Comparison of ENCODE assay signal across 8 cellular contexts in genomic region chr9:127869310-127870152, GRCh38. TPM values are rescaled to one million over a fixed set of nuclear protein-coding genes. Genes with fewer than 3 reads are reported as not detected.
DNase-seq lines count a peak whose midpoint lies in the region; ATAC-seq, FAIRE-seq and TF ChIP-seq lines count a peak whose summit lies in the region.

No MANE protein-coding gene starts in this region.

- WGBS in pancreas, 2 donors = 68 to 71% methylated on average over 18 of the region's 18 CpGs
- WGBS in transverse colon (ENCODE audit: low coverage in 1 of 2), 2 donors = 72% methylated on average over 15 of the region's 18 CpGs; no CpG with 5 or more reads in 1 of the 2 donors

- intact Hi-C loops in pancreas (cut with DNase I) (loop anchor here in 1 of 3 donors (5.0 to 10.0 kb wide), 2 partner anchors 132 to 275 kb away; partner anchors contain the start of gene TOR2A), transverse colon (cut with DNase I; ENCODE audit: low total_unique reads) (loop anchor here (5.0 kb wide), 1 partner anchor 277 kb away; no protein-coding TSS in a partner anchor)

- TF ChIP-seq POLR2A in transverse colon (IDR thresholded peaks at IDR 0.05) = no peak

- peak; percentile 71 to 78 (median 74) for TF ChIP-seq CTCF in pancreas (IDR thresholded peaks at IDR 0.05)
- TF ChIP-seq CTCF in transverse colon (IDR thresholded peaks at IDR 0.05) = peak; percentile 80 to 97 (median 88)

- no peak overlapping the region for H3K27ac ChIP-seq in pancreas
- no peak overlapping the region for H3K27ac ChIP-seq in transverse colon

- in situ Hi-C loops in SK-MEL-5 (cut with HindIII; ENCODE audit: low pct_unique_long_range_greater_than_20kb, low sequenced_read_pairs) (no loop called here), transverse colon (cut with MboI; ENCODE audit: low pct_ligation_motif_present in 1 of 4, low pct_unique_long_range_greater_than_20kb in 1 of 4, low sequenced_read_pairs in 3 of 4) (loop anchor here in 1 of 4 donors (10.0 kb wide), 2 partner anchors 135 to 275 kb away; partner anchors contain the start of gene TOR2A)

- H3K36me3 ChIP-seq in pancreas (peaks cover 0 to 6% (median 0%) of the 10 kb centered on the region in 3 donors), transverse colon (no peaks in the 10 kb centered on the region)

- DNase-seq in A172 (ENCODE audit: low spot score) (peak; percentile 83), LoVo (ENCODE audit: low spot score) (peak; percentile 77), SK-MEL-5 (ENCODE audit: low read depth, low spot score) (peak; percentile 89), activated gamma-delta T cell treated with Interleukin-2 at 50 U/mL for 16 hours (peak; percentile 81), germinal center (ENCODE audit: low spot score) (peak; percentile 90), pancreas (peak; percentile 81 to 97 (median 91)), transverse colon (peak; percentile 92)

- ATAC-seq in GM18498 (IDR thresholded peaks at IDR 0.05; ENCODE audit: unreplicated experiment) (peak; percentile 73), pancreas (peak; percentile 84 to 95 (median 92))

- no peaks in the 10 kb centered on the region for H3K9me3 ChIP-seq in pancreas
- H3K9me3 ChIP-seq in transverse colon = no peaks in the 10 kb centered on the region

- H3K4me3 ChIP-seq in pancreas (no peak overlapping the region), transverse colon (no peak overlapping the region)

- no peak for FAIRE-seq in pancreas (lab: Jason Lieb, UNC)

- H3K27me3 ChIP-seq in pancreas (no peaks in the 10 kb centered on the region), transverse colon (no peaks in the 10 kb centered on the region)

- H3K4me1 ChIP-seq in pancreas = peaks cover 0 to under 1% (median 0%) of the 10 kb centered on the region in 3 donors
- peaks cover 5 to 11% (median 9%) of the 10 kb centered on the region in 4 donors for H3K4me1 ChIP-seq in transverse colon

- TF ChIP-seq EP300 in transverse colon (IDR thresholded peaks at IDR 0.05; ENCODE audit: low read depth) = no peak

RNA-seq across cellular contexts. Expression of gene AK1, which starts 7.9 kb away (rescaled TPM):
- 151 and 173 TPM in 2 replicates for total RNA-seq in A172 (2014; rRNA removed; shearing (Covaris generic))
- 50.6 and 53.0 TPM in 2 replicates for total RNA-seq in SK-MEL-5 (2014; rRNA removed; shearing (Covaris generic))
- polyA plus RNA-seq in SK-MEL-5 (2015; cell fraction: cytosol; rRNA removed) = 39.1 and 65.1 TPM in 2 replicates
- 38.5 and 43.8 TPM in 2 replicates for polyA plus RNA-seq in SK-MEL-5 (2015; cell fraction: nucleus; rRNA removed)
- total RNA-seq in pancreas (10 to 100 TPM in 4 of 6 donors, 1 to 10 TPM in 2; 8.9 to 18.3 (median 15.2) TPM), transverse colon (100 to 1,000 TPM in 1 of 4 donors, 10 to 100 TPM in 3; 24.7 to 110 (median 62.4) TPM)
- polyA plus RNA-seq in pancreas = 10 to 100 TPM; 49.5 to 81.7 TPM

RNA-seq across cellular contexts. Expression of gene ENG, which starts 15.1 kb away (rescaled TPM):
- total RNA-seq in A172 (2014; rRNA removed; shearing (Covaris generic)) = 35.4 and 49.5 TPM in 2 replicates
- total RNA-seq in SK-MEL-5 (2014; rRNA removed; shearing (Covaris generic)) = 3.7 and 5.5 TPM in 2 replicates
- 52.6 and 58.6 TPM in 2 replicates for polyA plus RNA-seq in SK-MEL-5 (2015; cell fraction: cytosol; rRNA removed)
- polyA plus RNA-seq in SK-MEL-5 (2015; cell fraction: nucleus; rRNA removed) = 10.0 and 15.4 TPM in 2 replicates
- total RNA-seq in pancreas (10 to 100 TPM in 5 of 6 donors, 1 to 10 TPM in 1; 9.7 to 42.4 (median 13.6) TPM), transverse colon (10 to 100 TPM; 10.6 to 23.9 (median 17.0) TPM)
- polyA plus RNA-seq in pancreas = 10 to 100 TPM; 25.8 to 32.9 TPM

RNA-seq across cellular contexts. Expression of gene ST6GALNAC6, which starts 29.9 kb away (rescaled TPM):
- total RNA-seq in A172 (2014; rRNA removed; shearing (Covaris generic)) = 40.6 and 61.6 TPM in 2 replicates
- 10.1 TPM in 2 replicates for total RNA-seq in SK-MEL-5 (2014; rRNA removed; shearing (Covaris generic))
- 14.1 and 15.6 TPM in 2 replicates for polyA plus RNA-seq in SK-MEL-5 (2015; cell fraction: cytosol; rRNA removed)
- 30.4 and 44.8 TPM in 2 replicates for polyA plus RNA-seq in SK-MEL-5 (2015; cell fraction: nucleus; rRNA removed)
- total RNA-seq in pancreas (10 to 100 TPM; 20.7 to 31.1 (median 26.0) TPM), transverse colon (10 to 100 TPM; 41.0 to 80.4 (median 75.7) TPM)
- 10 to 100 TPM; 30.6 to 35.7 TPM for polyA plus RNA-seq in pancreas

RNA-seq across cellular contexts. Expression of gene ST6GALNAC4, which starts 47.3 kb away (rescaled TPM):
- 32.7 and 38.3 TPM in 2 replicates for total RNA-seq in A172 (2014; rRNA removed; shearing (Covaris generic))
- 5.2 and 7.4 TPM in 2 replicates for total RNA-seq in SK-MEL-5 (2014; rRNA removed; shearing (Covaris generic))
- 17.9 and 18.1 TPM in 2 replicates for polyA plus RNA-seq in SK-MEL-5 (2015; cell fraction: cytosol; rRNA removed)
- 6.6 and 7.9 TPM in 2 replicates for polyA plus RNA-seq in SK-MEL-5 (2015; cell fraction: nucleus; rRNA removed)
- total RNA-seq in pancreas (10 to 100 TPM; 25.9 to 66.6 (median 41.3) TPM), transverse colon (10 to 100 TPM; 16.7 to 66.1 (median 47.3) TPM)
- 10 to 100 TPM; 22.2 to 27.7 TPM for polyA plus RNA-seq in pancreas
